ENCODE assay signal across 17 cellular contexts in genomic region chr19:1944916-1945561, GRCh38. TPM values are rescaled to one million over a fixed set of nuclear protein-coding genes. Genes with fewer than 3 reads are reported as not detected.
DNase-seq lines count a peak whose midpoint lies in the region; ATAC-seq, FAIRE-seq and TF ChIP-seq lines count a peak whose summit lies in the region.
"Had no signal": no experiment of that assay in that cellular context is flagged by ENCODE, and none has a peak within 500 bp of the region (broad histone marks: within the 10 kb centered on the region; RNA-seq: fewer than 3 reads in every experiment).

No MANE protein-coding gene starts in this region.

- in situ Hi-C loops in mammary epithelial cell (cut with MboI; ENCODE audit: low sequenced_read_pairs in 2 of 2): no loop called here
- in situ Hi-C loops in GM23248 (cut with MboI): no loop called here

- no peak for TF ChIP-seq POLR2A in breast epithelium (IDR thresholded peaks at IDR 0.05)

- H3K9ac ChIP-seq in mammary epithelial cell (ENCODE audit: insufficient read depth, low read length): no peak overlapping the region
- no peak overlapping the region; the same call in 1 of the 2 replicates for H3K9ac ChIP-seq in OCI-LY1 (ENCODE audit: low read length)
- no peak overlapping the region for H3K9ac ChIP-seq in kidney (ENCODE audit: low read length in 2 of 2)
- no peak overlapping the region for H3K9ac ChIP-seq in GM23248

- no peaks in the 10 kb centered on the region for H3K9me3 ChIP-seq in mammary epithelial cell (replicated peaks; ENCODE audit: insufficient read depth, low read length)
- H3K9me3 ChIP-seq in breast epithelium: no peaks in the 10 kb centered on the region
- no peaks in the 10 kb centered on the region for H3K9me3 ChIP-seq in OCI-LY1 (ENCODE audit: low read length)
- no peaks in the 10 kb centered on the region for H3K9me3 ChIP-seq in kidney (ENCODE audit: control insufficient read depth in 1 of 2, low read length in 2 of 2)
- no peaks in the 10 kb centered on the region for H3K9me3 ChIP-seq in upper lobe of right lung
- no peaks in the 10 kb centered on the region for H3K9me3 ChIP-seq in GM23248 (ENCODE audit: low read depth)
- H3K9me3 ChIP-seq: left lung, ovary, stomach, tibial artery had no signal

- BruUV-seq in mammary epithelial cell (replicated peaks; lab: Mats Ljungman, UMichigan): no TSS peak

- ATAC-seq in upper lobe of right lung: no peak
- ATAC-seq: left lung had no signal

- H3F3A ChIP-seq in OCI-LY1 (ENCODE audit: insufficient read depth, low read length) (peaks cover 4% of the 10 kb centered on the region; the same call in 1 of the 2 replicates), GM23248 (ENCODE audit: insufficient read depth) (0 out of 2 replicates have a peak, but pooled peaks cover 4% of the 10 kb centered on the region)

- intact Hi-C loops in mammary epithelial cell (cut with micrococcal nuclease): loop anchor here (1.0 kb wide), 1 partner anchor 47 kb away; no protein-coding TSS in a partner anchor
- intact Hi-C loops in breast epithelium (cut with DNase I; ENCODE audit: low total_unique reads): no loop called here
- intact Hi-C loops in kidney (cut with DNase I): no loop called here
- intact Hi-C loops in upper lobe of right lung (cut with DNase I): no loop called here

- DNase-seq in mammary epithelial cell (no peak), breast epithelium (ENCODE audit: low spot score in 2 of 2) (no peak), kidney (peak; percentile 68), upper lobe of right lung (peak; percentile 62), COLO668 (lab: John Stamatoyannopoulos, UW; ENCODE audit: unreplicated experiment) (no peak), GM23248 (no peak), activated gamma-delta T cell treated with Interleukin-2 at 50 U/mL for 16 hours (no peak)
- DNase-seq: activated CD8-positive, alpha-beta memory T cell treated with anti-CD3 and anti-CD28 coated beads, Interleukin-2, amount 50 U/mL, for 4 hours; small intestine; stimulated activated CD4-positive, alpha-beta T cell treated with anti-CD3 and anti-CD28 coated beads, Interleukin-1b, Interleukin-23, amount 100 ng/mL, for 48 hours; T-helper 9 cell; tibial artery had no signal

- 98% methylated on average over 18 of the region's 30 CpGs for WGBS in mammary epithelial cell (ENCODE audit: low coverage, missing lambda C conversion rate)
- WGBS in GM23248 (ENCODE audit: low coverage in 1 of 2, low lambda C conversion rate in 2 of 2, missing lambda C conversion rate in 2 of 2), 2 experiments: 87 to 92% methylated on average over 21 to 30 of the region's 30 CpGs

- H3K27me3 ChIP-seq in mammary epithelial cell (ENCODE audit: insufficient read depth, low read length) (no peaks in the 10 kb centered on the region), breast epithelium (no peaks in the 10 kb centered on the region), OCI-LY1 (ENCODE audit: insufficient read depth, low read length) (no peaks in the 10 kb centered on the region), upper lobe of right lung (no peaks in the 10 kb centered on the region), GM23248 (replicated peaks; ENCODE audit: insufficient read depth) (no peaks in the 10 kb centered on the region)
- H3K27me3 ChIP-seq: left lung, ovary, stomach, tibial artery had no signal

- H2AFZ ChIP-seq in mammary epithelial cell (ENCODE audit: low read depth, low read length): no peak overlapping the region
- no peak overlapping the region for H2AFZ ChIP-seq in OCI-LY1 (ENCODE audit: low read length)
- no peak overlapping the region for H2AFZ ChIP-seq in GM23248

- CTCF ChIA-PET in mammary epithelial cell (lab: Charles Lee; ENCODE audit: low non-redundant PET): interaction anchor here (0.6 kb wide), 1 partner anchor 427 kb away, joined by 4 read pairs; no protein-coding TSS in a partner anchor

- H3K27ac ChIP-seq in mammary epithelial cell (ENCODE audit: insufficient read depth, low read depth, low read length) (no peak overlapping the region), breast epithelium (no peak overlapping the region), OCI-LY1 (ENCODE audit: low read depth, low read length, poor library complexity, severe bottlenecking) (no peak overlapping the region), kidney (ENCODE audit: low read depth in 2 of 2, low read length in 2 of 2) (no peak overlapping the region), upper lobe of right lung (no peak overlapping the region), GM23248 (no peak overlapping the region)
- H3K27ac ChIP-seq: ovary, tibial artery had no signal

- TF ChIP-seq CTCF in mammary epithelial cell (conservative IDR thresholded peaks at IDR 0.05 in 1 of 2, IDR thresholded peaks at IDR 0.05 in 1 of 2; ENCODE audit: extremely low read depth in 1 of 2, insufficient read depth in 1 of 2, low read depth in 1 of 2, low read length in 2 of 2) (no peak), breast epithelium (IDR thresholded peaks at IDR 0.05) (no peak), OCI-LY1 (IDR thresholded peaks at IDR 0.05; ENCODE audit: low read length) (no peak), kidney (IDR thresholded peaks at IDR 0.05; ENCODE audit: borderline replicate concordance, extremely low read depth, insufficient read depth) (no peak), upper lobe of right lung (IDR thresholded peaks at IDR 0.05) (no peak)

- peaks cover 3% of the 10 kb centered on the region for H3K36me3 ChIP-seq in mammary epithelial cell (ENCODE audit: insufficient read depth, low read length)
- no peaks in the 10 kb centered on the region for H3K36me3 ChIP-seq in breast epithelium
- peaks cover 17% of the 10 kb centered on the region; the same call in 1 of the 2 replicates for H3K36me3 ChIP-seq in OCI-LY1 (ENCODE audit: insufficient read depth, low read length)
- H3K36me3 ChIP-seq in kidney (ENCODE audit: control insufficient read depth in 1 of 2, insufficient read depth in 2 of 2, low read length in 2 of 2): no peaks in the 10 kb centered on the region
- H3K36me3 ChIP-seq in upper lobe of right lung: no peaks in the 10 kb centered on the region
- no peaks in the 10 kb centered on the region for H3K36me3 ChIP-seq in GM23248 (ENCODE audit: low read depth)
- H3K36me3 ChIP-seq: left lung, ovary had no signal

- H3K4me2 ChIP-seq in mammary epithelial cell (ENCODE audit: insufficient read depth, low read depth, low read length) (peak overlapping the region; percentile 18), OCI-LY1 (ENCODE audit: low read length) (peak overlapping the region; percentile 87), GM23248 (ENCODE audit: unreplicated experiment) (no peak overlapping the region)

- dilution Hi-C loops in mammary epithelial cell (cut with HindIII; ENCODE audit: low sequenced_read_pairs): no loop called here

- no peak for FAIRE-seq in kidney (lab: Jason Lieb, UNC)
- FAIRE-seq: endothelial cell of umbilical vein, small intestine had no signal

- H3K4me3 ChIP-seq in mammary epithelial cell (replicated peaks in 1 of 3; ENCODE audit: insufficient read depth in 1 of 3, low read depth in 2 of 3, low read length in 3 of 3) (no peak overlapping the region), breast epithelium (no peak overlapping the region), OCI-LY1 (ENCODE audit: low read depth, low read length, poor library complexity, severe bottlenecking) (peak overlapping the region; percentile 76), kidney (ENCODE audit: low read length in 2 of 2) (no peak overlapping the region), upper lobe of right lung (no peak overlapping the region), GM23248 (no peak overlapping the region)
- H3K4me3 ChIP-seq: left lung, ovary, tibial artery had no signal

- H3K4me1 ChIP-seq in mammary epithelial cell (ENCODE audit: insufficient read depth, low read length): peaks cover 29% of the 10 kb centered on the region
- peaks cover 8 to 15% of the 10 kb centered on the region in 2 donors for H3K4me1 ChIP-seq in breast epithelium
- peaks cover 30% of the 10 kb centered on the region for H3K4me1 ChIP-seq in OCI-LY1 (ENCODE audit: insufficient read depth, low read length, severe bottlenecking)
- H3K4me1 ChIP-seq in kidney (ENCODE audit: control insufficient read depth in 1 of 2, insufficient read depth in 1 of 2, low read depth in 1 of 2, low read length in 2 of 2): peaks cover 0 to 8% of the 10 kb centered on the region in 2 donors
- peaks cover 28% of the 10 kb centered on the region for H3K4me1 ChIP-seq in upper lobe of right lung
- H3K4me1 ChIP-seq in GM23248 (ENCODE audit: insufficient read depth): 0 out of 2 replicates have a peak, but pooled peaks cover 5% of the 10 kb centered on the region

- peaks cover 12% of the 10 kb centered on the region for H4K20me1 ChIP-seq in mammary epithelial cell (ENCODE audit: insufficient read depth, low read length)
- no peaks in the 10 kb centered on the region for H4K20me1 ChIP-seq in OCI-LY1 (ENCODE audit: insufficient read depth, low read length)
- H4K20me1 ChIP-seq in GM23248 (ENCODE audit: insufficient read depth): no peaks in the 10 kb centered on the region

- H3K9me2 ChIP-seq in OCI-LY1 (ENCODE audit: low read depth, low read length) (no peaks in the 10 kb centered on the region), GM23248 (ENCODE audit: insufficient read depth) (no peaks in the 10 kb centered on the region)

- peaks cover 86% of the 10 kb centered on the region for H3K79me2 ChIP-seq in mammary epithelial cell (ENCODE audit: insufficient read depth, low read length)
- H3K79me2 ChIP-seq in OCI-LY1 (ENCODE audit: insufficient read depth, low read length): peaks cover 50% of the 10 kb centered on the region
- H3K79me2 ChIP-seq in GM23248 (ENCODE audit: insufficient read depth): peaks cover 87% of the 10 kb centered on the region

RNA-seq across cellular contexts. Expression of gene CSNK1G2, which starts 4.1 kb away (rescaled TPM):
- total RNA-seq in mammary epithelial cell: 10 to 100 TPM; 63.5 to 70.8 TPM
- polyA plus RNA-seq in mammary epithelial cell: 57.6 TPM
- polyA minus RNA-seq in mammary epithelial cell: 55.0 TPM
- total RNA-seq in breast epithelium: 10 to 100 TPM; 31.5 to 76.7 (median 68.2) TPM
- total RNA-seq in kidney: 66.2 TPM
- polyA plus RNA-seq in kidney (ENCODE audit: insufficient read depth, low read depth, low replicate concordance): 33.1 TPM
- 60.6 TPM for total RNA-seq in upper lobe of right lung
- 76.6 and 81.4 TPM in 2 replicates for total RNA-seq in GM23248 (2014; rRNA removed; shearing (Covaris generic))
- 9.5 and 15.2 TPM in 2 replicates for polyA plus RNA-seq in GM23248 (2016; fragmentation: Nextera tagmentation; extraction: Ambion mirVana)

RNA-seq across cellular contexts. Expression of gene ADAT3, which starts 39.8 kb away (rescaled TPM):
- total RNA-seq in mammary epithelial cell (1 to 10 TPM; 3.5 to 7.3 TPM), breast epithelium (1 to 10 TPM; 1.1 to 5.4 (median 4.9) TPM), kidney (10.3 TPM), upper lobe of right lung (6.3 TPM)
- polyA plus RNA-seq in mammary epithelial cell (1.7 TPM), kidney (ENCODE audit: insufficient read depth, low read depth, low replicate concordance) (6.1 TPM), GM23248 (2016; fragmentation: Nextera tagmentation; extraction: Ambion mirVana) (2.4 and 3.2 TPM in 2 replicates)
- not detected for polyA minus RNA-seq in mammary epithelial cell
- 0.22 and 3.2 TPM in 2 replicates for total RNA-seq in GM23248 (2014; rRNA removed; shearing (Covaris generic))

RNA-seq across cellular contexts. Expression of gene SCAMP4, which starts 39.8 kb away (rescaled TPM):
- 10 to 100 TPM; 70.2 to 76.5 TPM for total RNA-seq in mammary epithelial cell
- 31.7 TPM for polyA plus RNA-seq in mammary epithelial cell
- 38.7 TPM for polyA minus RNA-seq in mammary epithelial cell
- 10 to 100 TPM; 41.4 to 66.6 (median 44.6) TPM for total RNA-seq in breast epithelium
- total RNA-seq in kidney: 90.1 TPM
- polyA plus RNA-seq in kidney (ENCODE audit: insufficient read depth, low read depth, low replicate concordance): 49.5 TPM
- total RNA-seq in upper lobe of right lung: 73.2 TPM
- total RNA-seq in GM23248 (2014; rRNA removed; shearing (Covaris generic)): 110 and 185 TPM in 2 replicates
- polyA plus RNA-seq in GM23248 (2016; fragmentation: Nextera tagmentation; extraction: Ambion mirVana): 73.9 and 81.9 TPM in 2 replicates

RNA-seq across cellular contexts. Expression of gene ABHD17A, which starts 59.7 kb away (rescaled TPM):
- total RNA-seq in mammary epithelial cell (10 to 100 TPM; 46.2 to 61.5 TPM), breast epithelium (10 to 100 TPM; 62.4 to 81.3 (median 76.0) TPM), kidney (63.8 TPM), upper lobe of right lung (76.1 TPM)
- polyA plus RNA-seq in mammary epithelial cell (56.8 TPM), kidney (ENCODE audit: insufficient read depth, low read depth, low replicate concordance) (65.1 TPM), GM23248 (2016; fragmentation: Nextera tagmentation; extraction: Ambion mirVana) (37.6 and 39.4 TPM in 2 replicates)
- 7.2 TPM for polyA minus RNA-seq in mammary epithelial cell
- 147 and 157 TPM in 2 replicates for total RNA-seq in GM23248 (2014; rRNA removed; shearing (Covaris generic))

Comparison
In these comparisons a context has a peak if more than half of its experiments do, and no peak if none do; other contexts are left out.
1. DNase-seq: peak in kidney (single experiment) and upper lobe of right lung (single experiment); none in mammary epithelial cell (single experiment), breast epithelium (0 of 2), COLO668 (single experiment), GM23248 (single experiment) and activated gamma-delta T cell treated with Interleukin-2 at 50 U/mL for 16 hours (single experiment).